Comparison of ENCODE assay signal across 9 cellular contexts in the genomic region with DNA sequence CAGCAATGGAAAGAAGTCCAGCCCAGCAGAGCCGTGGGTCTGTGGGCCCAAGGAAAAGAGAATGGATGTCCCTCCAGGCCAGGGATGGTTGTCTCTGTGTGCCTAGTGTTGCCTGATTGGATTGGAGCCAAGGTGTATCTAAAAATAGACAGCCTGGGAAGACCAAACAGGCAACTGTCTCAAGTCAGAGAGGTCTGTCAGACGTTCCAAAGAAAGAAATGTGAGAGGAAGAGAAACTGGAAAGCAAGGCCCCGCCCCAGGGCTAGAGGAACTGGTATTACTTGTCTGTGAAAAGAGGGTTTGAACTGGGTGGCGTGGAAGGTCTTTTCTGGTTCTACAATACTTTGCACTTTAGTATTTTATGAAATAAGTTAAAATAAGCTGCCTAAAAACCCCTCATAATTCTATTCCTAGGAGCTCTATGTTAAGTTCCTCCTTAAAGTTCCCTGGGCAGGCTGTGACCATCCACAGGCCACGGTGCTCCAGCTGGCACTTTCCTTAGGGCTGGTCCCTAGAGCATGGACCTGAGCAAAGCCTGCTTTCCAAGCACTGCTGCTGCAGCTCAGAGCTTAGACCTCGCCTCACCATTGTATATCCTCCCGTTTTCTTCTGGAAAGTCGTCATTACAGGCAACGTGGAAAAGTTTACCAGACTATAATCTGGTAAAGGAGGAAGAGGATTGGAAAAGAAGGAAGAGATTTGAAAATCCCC.
DNase-seq lines count a peak whose midpoint lies in the region; ATAC-seq, FAIRE-seq and TF ChIP-seq lines count a peak whose summit lies in the region.
"Had no signal": no experiment of that assay in that cellular context is flagged by ENCODE, and none has a peak within 500 bp of the region (broad histone marks: within the 10 kb centered on the region; RNA-seq: fewer than 3 reads in every experiment).

No MANE protein-coding gene starts in this region.

- peak in 1 of 2 donors; percentile 16 for TF ChIP-seq EP300 in tibial nerve (IDR thresholded peaks at IDR 0.05)

- no peaks in the 10 kb centered on the region for H3K27me3 Mint-ChIP-seq in astrocyte (ENCODE audit: low read depth, unreplicated experiment)

- H3K36me3 ChIP-seq in astrocyte (ENCODE audit: insufficient read depth, low read length) (no peaks in the 10 kb centered on the region), tibial nerve (no peaks in the 10 kb centered on the region)

- peaks cover 27% of the 10 kb centered on the region for H3K4me1 Mint-ChIP-seq in astrocyte (ENCODE audit: low read depth, unreplicated experiment)

- no peak overlapping the region for H3K4me3 ChIP-seq in astrocyte (ENCODE audit: insufficient read depth, low read depth, low read length)
- no peak overlapping the region for H3K4me3 ChIP-seq in tibial nerve

- FAIRE-seq in astrocyte (lab: Jason Lieb, UNC): no peak
- FAIRE-seq: A204.1 had no signal

- H3K4me3 Mint-ChIP-seq in astrocyte (ENCODE audit: unreplicated experiment): no peak overlapping the region

- no peak overlapping the region for H3K9ac ChIP-seq in astrocyte (ENCODE audit: low read length)

- no peak overlapping the region for H2AFZ ChIP-seq in astrocyte (ENCODE audit: low read depth, low read length)

- H3K4me1 ChIP-seq in astrocyte (ENCODE audit: insufficient read depth, low read length): peaks cover 23% of the 10 kb centered on the region
- peaks cover 0 to 52% (median 19%) of the 10 kb centered on the region in 4 donors for H3K4me1 ChIP-seq in tibial nerve

- no peak for ATAC-seq in activated naive CD4-positive, alpha-beta T cell treated with anti-CD3 and anti-CD28 coated beads, Interleukin-2, amount 50 U/mL, for 72 hours
- ATAC-seq in GM21526 (IDR thresholded peaks at IDR 0.05; ENCODE audit: low FRiP score, unreplicated experiment): no peak

- TF ChIP-seq POLR2A in tibial nerve (IDR thresholded peaks at IDR 0.05): no peak

- DNase-seq in DMS53 (lab: John Stamatoyannopoulos, UW) (peak; percentile 22), DMS53 treated with DMSO at 0.1 percent for 48 hours (lab: John Stamatoyannopoulos, UW; ENCODE audit: unreplicated experiment) (no peak), astrocyte (ENCODE audit: low read depth) (peak; percentile 30), hepatic stellate cell (ENCODE audit: low spot score) (peak; percentile 60), tibial nerve (ENCODE audit: low spot score in 2 of 2) (peak; percentile 16 to 26), NCI-H1092 (lab: John Stamatoyannopoulos, UW) (no peak)
- DNase-seq in activated naive CD4-positive, alpha-beta T cell treated with anti-CD3 and anti-CD28 coated beads, Interleukin-2, amount 50 U/mL, for 72 hours (ENCODE audit: low spot score in 2 of 2): no peak

- peak overlapping the region; percentile 59 for H3K27ac Mint-ChIP-seq in astrocyte (ENCODE audit: unreplicated experiment)
- no peak overlapping the region for H3K27ac Mint-ChIP-seq in activated naive CD4-positive, alpha-beta T cell treated with anti-CD3 and anti-CD28 coated beads, Interleukin-2, amount 50 U/mL, for 72 hours

- H3K27ac ChIP-seq in astrocyte (ENCODE audit: low read depth, low read length): no peak overlapping the region
- peak overlapping the region in 2 of 4 donors; percentile 54 to 72 for H3K27ac ChIP-seq in tibial nerve

- TF ChIP-seq CTCF in astrocyte (IDR thresholded peaks at IDR 0.05; ENCODE audit: insufficient read depth, low read depth, low read length) (no peak), tibial nerve (IDR thresholded peaks at IDR 0.05) (no peak)

- no peaks in the 10 kb centered on the region for H4K20me1 ChIP-seq in astrocyte (ENCODE audit: insufficient read depth, low read length)

- WGBS in tibial nerve, 2 donors: 48 to 55% methylated on average over 9 of the region's 9 CpGs

- no peaks in the 10 kb centered on the region for H3K9me3 Mint-ChIP-seq in astrocyte (ENCODE audit: unreplicated experiment)
- H3K9me3 Mint-ChIP-seq in activated naive CD4-positive, alpha-beta T cell treated with anti-CD3 and anti-CD28 coated beads, Interleukin-2, amount 50 U/mL, for 72 hours: peaks cover 0 to 4% of the 10 kb centered on the region in 2 donors

- no peak overlapping the region for H3K4me2 ChIP-seq in astrocyte (ENCODE audit: low read length)

- no peaks in the 10 kb centered on the region for H3K27me3 ChIP-seq in astrocyte (ENCODE audit: insufficient read depth, low read length)
- H3K27me3 ChIP-seq in tibial nerve: no peaks in the 10 kb centered on the region

- H3K79me2 ChIP-seq in astrocyte (ENCODE audit: insufficient read depth, low read length): no peaks in the 10 kb centered on the region

- H3K9me3 ChIP-seq in astrocyte (ENCODE audit: insufficient read depth, low read depth, low read length): no peaks in the 10 kb centered on the region
- H3K9me3 ChIP-seq in tibial nerve: no peaks in the 10 kb centered on the region

- H3K36me3 Mint-ChIP-seq in astrocyte (ENCODE audit: low read depth, unreplicated experiment): peaks cover 10% of the 10 kb centered on the region
- peaks cover 6 to 22% of the 10 kb centered on the region in 2 donors for H3K36me3 Mint-ChIP-seq in activated naive CD4-positive, alpha-beta T cell treated with anti-CD3 and anti-CD28 coated beads, Interleukin-2, amount 50 U/mL, for 72 hours

Comparison
In these comparisons a context has a peak if more than half of its experiments do, and no peak if none do; other contexts are left out.
1. DNase-seq: peak in DMS53 (single experiment), astrocyte (single experiment), hepatic stellate cell (single experiment) and tibial nerve (2 of 2); none in DMS53 treated with DMSO at 0.1 percent for 48 hours (single experiment), activated naive CD4-positive, alpha-beta T cell treated with anti-CD3 and anti-CD28 coated beads, Interleukin-2, amount 50 U/mL, for 72 hours (0 of 2) and NCI-H1092 (single experiment).